ENCODE assay signal across 13 cellular contexts in genomic region chr11:130798280-130798679, GRCh38.
DNase-seq lines count a peak whose midpoint lies in the region; ATAC-seq, FAIRE-seq and TF ChIP-seq lines count a peak whose summit lies in the region.
"Had no signal": no experiment of that assay in that cellular context is flagged by ENCODE, and none has a peak within 500 bp of the region (broad histone marks: within the 10 kb centered on the region; RNA-seq: fewer than 3 reads in every experiment).

No MANE protein-coding gene starts in this region.

- no peak for TF ChIP-seq POLR2A in esophagus muscularis mucosa (IDR thresholded peaks at IDR 0.05; ENCODE audit: low read depth)
- TF ChIP-seq POLR2A in GM12892 (IDR thresholded peaks at IDR 0.05; ENCODE audit: low read depth, low read length) = no peak

- H3K36me3 ChIP-seq in GM23248 (ENCODE audit: low read depth) (no peaks in the 10 kb centered on the region), RWPE2 (ENCODE audit: low read depth) (no peaks in the 10 kb centered on the region), esophagus muscularis mucosa (no peaks in the 10 kb centered on the region), mesendoderm (ENCODE audit: control insufficient read depth, insufficient read depth, low read length) (no peaks in the 10 kb centered on the region), heart right ventricle (no peaks in the 10 kb centered on the region)
- H3K36me3 ChIP-seq: thoracic aorta had no signal

- H3K27me3 ChIP-seq in GM23248 (replicated peaks; ENCODE audit: insufficient read depth) = no peaks in the 10 kb centered on the region
- no peaks in the 10 kb centered on the region for H3K27me3 ChIP-seq in RWPE2 (ENCODE audit: insufficient read depth, poor library complexity, severe bottlenecking)
- H3K27me3 ChIP-seq in esophagus muscularis mucosa = no peaks in the 10 kb centered on the region
- H3K27me3 ChIP-seq in mesendoderm (ENCODE audit: insufficient read depth, low read length, poor library complexity) = no peaks in the 10 kb centered on the region
- no peaks in the 10 kb centered on the region for H3K27me3 ChIP-seq in heart right ventricle

- in situ Hi-C loops in GM23248 (cut with MboI) = no loop called here

- H3K4ac ChIP-seq in mesendoderm (ENCODE audit: low read depth, low read length) = no peak overlapping the region

- no peak for TF ChIP-seq EP300 in esophagus muscularis mucosa (IDR thresholded peaks at IDR 0.05)

- peak; percentile 95 for ATAC-seq in RWPE2 (ENCODE audit: low read depth)
- no peak for ATAC-seq in heart right ventricle
- ATAC-seq in GM18517 (IDR thresholded peaks at IDR 0.05; ENCODE audit: unreplicated experiment) = no peak
- ATAC-seq: left cardiac atrium had no signal

- H3K4me1 ChIP-seq in GM23248 (ENCODE audit: insufficient read depth) (peaks cover 32% of the 10 kb centered on the region), RWPE2 (ENCODE audit: insufficient read depth, poor library complexity, severe bottlenecking) (peaks cover 12% of the 10 kb centered on the region), esophagus muscularis mucosa (no peaks in the 10 kb centered on the region), mesendoderm (ENCODE audit: control insufficient read depth, low read depth, low read length) (no peaks in the 10 kb centered on the region), heart right ventricle (no peaks in the 10 kb centered on the region)

- no peak overlapping the region for H3K56ac ChIP-seq in mesendoderm (ENCODE audit: low read length)

- H3K4me2 ChIP-seq in GM23248 (ENCODE audit: unreplicated experiment) (peak overlapping the region; percentile 36), mesendoderm (ENCODE audit: low read length) (no peak overlapping the region)

- no peak overlapping the region for H4K5ac ChIP-seq in mesendoderm (ENCODE audit: low read length)

- H3K79me1 ChIP-seq in mesendoderm (ENCODE audit: low read length) = no peaks in the 10 kb centered on the region

- intact Hi-C loops in esophagus muscularis mucosa (cut with DNase I) = no loop called here
- intact Hi-C loops in heart right ventricle (cut with DNase I) = no loop called here

- H3K18ac ChIP-seq in mesendoderm (ENCODE audit: low read length) = no peak overlapping the region

- no peaks in the 10 kb centered on the region for H3K9me2 ChIP-seq in GM23248 (ENCODE audit: insufficient read depth)

- H2BK5ac ChIP-seq in mesendoderm (ENCODE audit: low read length) = no peak overlapping the region

- peak overlapping the region; percentile 73 for H3K27ac ChIP-seq in GM23248
- H3K27ac ChIP-seq in RWPE2 (ENCODE audit: poor library complexity, severe bottlenecking) = peak overlapping the region; percentile 55
- H3K27ac ChIP-seq in esophagus muscularis mucosa (replicated peaks in 1 of 4) = no peak overlapping the region
- no peak overlapping the region for H3K27ac ChIP-seq in mesendoderm (ENCODE audit: low read depth, low read length)
- no peak overlapping the region for H3K27ac ChIP-seq in heart right ventricle
- H3K27ac ChIP-seq: skin epidermis, thoracic aorta had no signal

- no peak overlapping the region for H4K8ac ChIP-seq in mesendoderm (ENCODE audit: low read depth, low read length)

- no peak for TF ChIP-seq CTCF in RWPE2 (IDR thresholded peaks at IDR 0.05; ENCODE audit: poor library complexity, severe bottlenecking)
- no peak for TF ChIP-seq CTCF in esophagus muscularis mucosa (IDR thresholded peaks at IDR 0.05)
- no peak for TF ChIP-seq CTCF in heart right ventricle (IDR thresholded peaks at IDR 0.05)

- no peak overlapping the region for H2BK120ac ChIP-seq in mesendoderm (ENCODE audit: low read depth, low read length)

- H4K20me1 ChIP-seq in GM23248 (ENCODE audit: insufficient read depth) = no peaks in the 10 kb centered on the region

- H3K4me3 ChIP-seq in GM23248 (no peak overlapping the region), RWPE2 (ENCODE audit: severe bottlenecking) (no peak overlapping the region), esophagus muscularis mucosa (no peak overlapping the region), skeletal muscle cell (ENCODE audit: low read depth, low read length) (no peak overlapping the region), mesendoderm (ENCODE audit: low read length) (no peak overlapping the region), heart right ventricle (no peak overlapping the region)
- H3K4me3 ChIP-seq: skin epidermis, thoracic aorta had no signal

- FAIRE-seq in GM12892 (lab: Jason Lieb, UNC) = no peak

- H3K9me3 ChIP-seq in GM23248 (ENCODE audit: low read depth) (no peaks in the 10 kb centered on the region), RWPE2 (ENCODE audit: severe bottlenecking) (no peaks in the 10 kb centered on the region), esophagus muscularis mucosa (no peaks in the 10 kb centered on the region), heart right ventricle (peaks cover 0 to 13% (median 0%) of the 10 kb centered on the region in 11 donors)
- H3K9me3 ChIP-seq: thoracic aorta had no signal

- 3 to 4% methylated on average over 3 of the region's 3 CpGs for WGBS in GM23248 (ENCODE audit: low coverage in 1 of 2, low lambda C conversion rate in 2 of 2, missing lambda C conversion rate in 2 of 2), 2 experiments
- WGBS in esophagus muscularis mucosa = 86% methylated on average over 3 of the region's 3 CpGs
- WGBS in mesendoderm (ENCODE audit: extremely low coverage, insufficient coverage, low lambda C conversion rate) = no CpG with 5 or more reads among the region's 3 CpGs
- WGBS in heart right ventricle, 2 donors = 87 to 88% methylated on average over 3 of the region's 3 CpGs

- H2AK5ac ChIP-seq in mesendoderm (ENCODE audit: low read length) = no peak overlapping the region

- no peaks in the 10 kb centered on the region for H3K79me2 ChIP-seq in GM23248 (ENCODE audit: insufficient read depth)
- H3K79me2 ChIP-seq in mesendoderm (ENCODE audit: control insufficient read depth, insufficient read depth, low read length) = no peaks in the 10 kb centered on the region

- H3K9ac ChIP-seq in GM23248 = peak overlapping the region; percentile 69
- no peak overlapping the region for H3K9ac ChIP-seq in mesendoderm (ENCODE audit: low read length)

- no peak overlapping the region for H2BK15ac ChIP-seq in mesendoderm (replicated peaks; ENCODE audit: low read depth)

- H3F3A ChIP-seq in GM23248 (ENCODE audit: insufficient read depth) = peaks cover 40% of the 10 kb centered on the region

- DNase-seq in GM23248 (peak; percentile 97), RWPE2 (ENCODE audit: low spot score) (peak; percentile 75), esophagus muscularis mucosa (ENCODE audit: extremely low spot score) (peak; percentile 78), skeletal muscle cell (ENCODE audit: low read depth) (peak; percentile 83), mesendoderm (no peak), GM12892 (ENCODE audit: insufficient read length) (no peak), heart right ventricle (no peak)
- DNase-seq: activated CD4-positive, alpha-beta T cell treated with anti-CD3 and anti-CD28 coated beads, Interleukin-2, amount 50 U/mL, for 1 hour; left cardiac atrium; NCI-H187 had no signal

- H3K23ac ChIP-seq in mesendoderm (ENCODE audit: low read length) = no peak overlapping the region

- H2AFZ ChIP-seq in GM23248 = no peak overlapping the region

Comparison
In these comparisons a context has a peak if more than half of its experiments do, and no peak if none do; other contexts are left out.
1. DNase-seq: peak in GM23248 (single experiment), RWPE2 (single experiment), esophagus muscularis mucosa (single experiment) and skeletal muscle cell (single experiment); none in mesendoderm (single experiment), GM12892 (single experiment) and heart right ventricle (0 of 2).
2. H3K27ac ChIP-seq: peak in GM23248 (single experiment) and RWPE2 (single experiment); none in esophagus muscularis mucosa (0 of 4), mesendoderm (single experiment) and heart right ventricle (0 of 10).